ENCODE assay signal across 8 cellular contexts in genomic region chr2:234308814-234309195, GRCh38.
DNase-seq lines count a peak whose midpoint lies in the region; ATAC-seq and TF ChIP-seq lines count a peak whose summit lies in the region.

No MANE protein-coding gene starts in this region.

- no peaks in the 10 kb centered on the region for H3K4me1 ChIP-seq in gastrocnemius medialis

- no peak overlapping the region for H3K4me3 ChIP-seq in gastrocnemius medialis
- H3K4me3 ChIP-seq in dorsolateral prefrontal cortex = no peak overlapping the region
- H3K4me3 ChIP-seq in H7 (ENCODE audit: insufficient read depth, low read depth, low read length) = no peak overlapping the region

- DNase-seq in T-helper 1 cell = peak in 4 of 5 donors; percentile 42 to 95 (median 55)
- DNase-seq in central memory CD8-positive, alpha-beta T cell (ENCODE audit: low spot score in 2 of 2) = peak in 1 of 2 donors; percentile 42
- DNase-seq in gastrocnemius medialis = peak; percentile 18 to 37
- no peak for DNase-seq in dorsolateral prefrontal cortex
- no peak for DNase-seq in H7
- DNase-seq in SIG-M5 treated with dmso at 0.1 percent for 504 hours (lab: John Stamatoyannopoulos, UW; ENCODE audit: unreplicated experiment) = no peak

- no peaks in the 10 kb centered on the region for H3K9me3 ChIP-seq in gastrocnemius medialis

- H3K27ac ChIP-seq in gastrocnemius medialis (no peak overlapping the region), dorsolateral prefrontal cortex (no peak overlapping the region)

- in situ Hi-C loops in gastrocnemius medialis (cut with MboI; ENCODE audit: low sequenced_read_pairs in 4 of 4) = no loop called here

- intact Hi-C loops in gastrocnemius medialis (cut with DNase I; ENCODE audit: low total_unique reads) = no loop called here
- intact Hi-C loops in dorsolateral prefrontal cortex (cut with DNase I) = no loop called here

- no peaks in the 10 kb centered on the region for H3K36me3 ChIP-seq in gastrocnemius medialis
- no peaks in the 10 kb centered on the region for H3K36me3 ChIP-seq in H7 (replicated peaks; ENCODE audit: control insufficient read depth, insufficient read depth, low read length)

- TF ChIP-seq CTCF in gastrocnemius medialis (IDR thresholded peaks at IDR 0.05 in 4 of 5, conservative IDR thresholded peaks at IDR 0.05 in 1 of 5) = no peak
- no peak for TF ChIP-seq CTCF in dorsolateral prefrontal cortex (IDR thresholded peaks at IDR 0.05 in 54 of 56, conservative IDR thresholded peaks at IDR 0.05 in 2 of 56; ENCODE audit: low read depth in 1 of 56, partially characterized antibody in 56 of 56)

- peak overlapping the region; percentile 30 for H3K27ac Mint-ChIP-seq in central memory CD8-positive, alpha-beta T cell (ENCODE audit: low read depth)

- peak in 1 of 2 donors; percentile 14 for TF ChIP-seq POLR2A in gastrocnemius medialis (IDR thresholded peaks at IDR 0.05)

- H3K27me3 ChIP-seq in gastrocnemius medialis (no peaks in the 10 kb centered on the region), dorsolateral prefrontal cortex (peaks cover 0 to 9% (median 0%) of the 10 kb centered on the region in 45 donors), H7 (ENCODE audit: control insufficient read depth, insufficient read depth, low read length) (no peaks in the 10 kb centered on the region)

- H3K4me1 Mint-ChIP-seq in central memory CD8-positive, alpha-beta T cell = peaks cover 20% of the 10 kb centered on the region

- peak; percentile 64 for ATAC-seq in GM18519 (IDR thresholded peaks at IDR 0.05; ENCODE audit: low FRiP score, unreplicated experiment)
- ATAC-seq in HG02970 (IDR thresholded peaks at IDR 0.05; ENCODE audit: low FRiP score, unreplicated experiment) = peak; percentile 94
- peak; percentile 90 for ATAC-seq in central memory CD8-positive, alpha-beta T cell (replicated peaks; ENCODE audit: extremely low read depth, poor library complexity, severe bottlenecking)
- ATAC-seq in gastrocnemius medialis = peak in 1 of 2 donors; percentile 33

- H3K4me3 Mint-ChIP-seq in central memory CD8-positive, alpha-beta T cell = peak overlapping the region; percentile 31

- H3K27me3 Mint-ChIP-seq in central memory CD8-positive, alpha-beta T cell = no peaks in the 10 kb centered on the region

- no peaks in the 10 kb centered on the region for H3K9me3 Mint-ChIP-seq in central memory CD8-positive, alpha-beta T cell

- peaks cover 2% of the 10 kb centered on the region for H3K36me3 Mint-ChIP-seq in central memory CD8-positive, alpha-beta T cell (ENCODE audit: insufficient read depth)

Comparison
In these comparisons a context has a peak if more than half of its experiments do, and no peak if none do; other contexts are left out.
1. DNase-seq: peak in T-helper 1 cell (4 of 5) and gastrocnemius medialis (2 of 2); none in dorsolateral prefrontal cortex (0 of 10), H7 (single experiment) and SIG-M5 treated with dmso at 0.1 percent for 504 hours (single experiment).